In genomic region chrX:20229155-20229554, GRCh38 we compare ENCODE assay signal across 34 cellular contexts.
"Had no signal": no experiment of that assay in that cellular context is flagged by ENCODE, and none has a peak within 500 bp of the region (broad histone marks: within the 10 kb centered on the region; RNA-seq: fewer than 3 reads in every experiment).

No MANE protein-coding gene starts in this region.

- H3K27ac Mint-ChIP-seq: activated B cell treated with CpG ODN at 0.5 μM for 24 hours; activated CD4-positive, alpha-beta memory T cell treated with anti-CD3 and anti-CD28 coated beads, Interleukin-2, amount 10 ng/mL, durations not matched to agents 7 days and 5 days; activated CD4-positive, alpha-beta T cell treated with anti-CD3 and anti-CD28 coated beads for 36 hours; activated CD4-positive, alpha-beta T cell treated with anti-CD3 and anti-CD28 coated beads, Interleukin-2, amount 10 ng/mL, durations not matched to agents 7 days and 5 days; activated CD8-positive, alpha-beta memory T cell treated with anti-CD3 and anti-CD28 coated beads, Interleukin-2, amount 10 ng/mL, durations not matched to agents 7 days and 5 days; activated CD8-positive, alpha-beta T cell treated with anti-CD3 and anti-CD28 coated beads, Interleukin-2, amount 10 ng/mL, durations not matched to agents 7 days and 5 days; activated naive CD4-positive, alpha-beta T cell treated with anti-CD3 and anti-CD28 coated beads, Interleukin-2, amount 10 ng/mL, durations not matched to agents 7 days and 5 days; activated naive CD4-positive, alpha-beta T cell treated with anti-CD3 and anti-CD28 coated beads, Interleukin-2, amount 50 U/mL, for 24 hours; activated naive CD8-positive, alpha-beta T cell; activated naive CD8-positive, alpha-beta T cell treated with anti-CD3 and anti-CD28 coated beads, Interleukin-2, amount 10 ng/mL, durations not matched to agents 7 days and 5 days; activated naive CD8-positive, alpha-beta T cell treated with anti-CD3 and anti-CD28 coated beads, Interleukin-2, amount 50 U/mL, for 24 hours; activated T-cell treated with anti-CD3 and anti-CD28 coated beads, Interleukin-2, amount 50 U/mL, for 24 hours; activated T-helper 2 cell treated with anti-CD3 and anti-CD28 coated beads, Interferon-gamma antibody, Interleukin-2, Interleukin-4, amounts not matched to agents 10 μg/mL and 5 μg/mL and 100 μg/mL, durations not matched to agents 14 hours and 24 hours and 36 hours; brain; T-cell; T-helper 2 cell treated with Interferon-gamma antibody and Interleukin-4, amounts not matched to agents 5 μg/mL and 100 μg/mL, for 36 hours had no signal

- H3K9me3 Mint-ChIP-seq: activated B cell treated with CpG ODN at 0.5 μM for 24 hours; activated CD4-positive, alpha-beta memory T cell treated with anti-CD3 and anti-CD28 coated beads, Interleukin-2, amount 10 ng/mL, durations not matched to agents 7 days and 5 days; activated CD4-positive, alpha-beta T cell treated with anti-CD3 and anti-CD28 coated beads, Interleukin-2, amount 10 ng/mL, durations not matched to agents 7 days and 5 days; activated naive CD4-positive, alpha-beta T cell treated with anti-CD3 and anti-CD28 coated beads, Interleukin-2, amount 10 ng/mL, durations not matched to agents 7 days and 5 days; activated naive CD4-positive, alpha-beta T cell treated with anti-CD3 and anti-CD28 coated beads, Interleukin-2, amount 50 U/mL, for 24 hours; activated naive CD8-positive, alpha-beta T cell treated with anti-CD3 and anti-CD28 coated beads, Interleukin-2, amount 10 ng/mL, durations not matched to agents 7 days and 5 days; activated naive CD8-positive, alpha-beta T cell treated with anti-CD3 and anti-CD28 coated beads, Interleukin-2, amount 50 U/mL, for 24 hours; activated T-cell treated with anti-CD3 and anti-CD28 coated beads, Interleukin-2, amount 50 U/mL, for 24 hours; activated T-helper 2 cell treated with anti-CD3 and anti-CD28 coated beads, Interferon-gamma antibody, Interleukin-2, Interleukin-4, amounts not matched to agents 10 μg/mL and 5 μg/mL and 100 μg/mL, durations not matched to agents 14 hours and 24 hours and 36 hours; T-cell; T-helper 2 cell treated with Interferon-gamma antibody and Interleukin-4, amounts not matched to agents 5 μg/mL and 100 μg/mL, for 36 hours had no signal

- DNase-seq: activated B cell treated with CpG ODN at 0.5 μM for 24 hours; activated CD4-positive, alpha-beta memory T cell treated with anti-CD3 and anti-CD28 coated beads, Interleukin-2, amount 10 ng/mL, durations not matched to agents 7 days and 5 days; activated CD4-positive, alpha-beta T cell treated with anti-CD3 and anti-CD28 coated beads for 1 hour; activated CD4-positive, alpha-beta T cell treated with anti-CD3 and anti-CD28 coated beads for 36 hours; activated CD4-positive, alpha-beta T cell treated with anti-CD3 and anti-CD28 coated beads for 48 hours; activated CD4-positive, alpha-beta T cell treated with anti-CD3 and anti-CD28 coated beads, Interleukin-2, amount 10 ng/mL, durations not matched to agents 7 days and 5 days; activated CD4-positive, alpha-beta T cell treated with anti-CD3 and anti-CD28 coated beads, Interleukin-2, amount 50 U/mL, for 48 hours; activated CD8-positive, alpha-beta memory T cell treated with anti-CD3 and anti-CD28 coated beads for 24 hours; activated CD8-positive, alpha-beta memory T cell treated with anti-CD3 and anti-CD28 coated beads, Interleukin-2, amount 10 ng/mL, durations not matched to agents 7 days and 5 days; activated CD8-positive, alpha-beta memory T cell treated with anti-CD3 and anti-CD28 coated beads, Interleukin-2, amount 50 U/mL, for 48 hours; activated CD8-positive, alpha-beta T cell treated with anti-CD3 and anti-CD28 coated beads, Interleukin-2, amount 10 ng/mL, durations not matched to agents 7 days and 5 days; activated effector memory CD4-positive, alpha-beta T cell treated with Interleukin-2 at 50 U/mL for 16 hours; activated gamma-delta T cell; activated naive CD4-positive, alpha-beta T cell treated with anti-CD3 and anti-CD28 coated beads, Interleukin-2, amount 10 ng/mL, durations not matched to agents 7 days and 5 days; activated naive CD4-positive, alpha-beta T cell treated with Interleukin-2 at 50 U/mL for 16 hours; activated naive CD8-positive, alpha-beta T cell treated with anti-CD3 and anti-CD28 coated beads, Interleukin-2, amount 10 ng/mL, durations not matched to agents 7 days and 5 days; activated naive CD8-positive, alpha-beta T cell treated with anti-CD3 and anti-CD28 coated beads, Interleukin-2, amount 50 U/mL, for 24 hours; activated T-cell treated with anti-CD3 and anti-CD28 coated beads, Interleukin-2, amount 50 U/mL, for 24 hours; activated T-cell treated with anti-CD3 and anti-CD28 coated beads, Interleukin-2, amount 50 U/mL, for 48 hours; amygdala; anterior cingulate cortex; caudate nucleus; T-cell; T-helper 2 cell; T-helper 9 cell had no signal

- ATAC-seq: activated CD4-positive, alpha-beta T cell treated with anti-CD3 and anti-CD28 coated beads for 36 hours; activated CD4-positive, CD25-positive, alpha-beta regulatory T cell treated with anti-CD3 and anti-CD28 coated beads, Interleukin-2, amount 50 U/mL, for 24 hours; activated CD8-positive, alpha-beta memory T cell treated with anti-CD3 and anti-CD28 coated beads, Interleukin-2, amount 10 ng/mL, durations not matched to agents 7 days and 5 days; activated CD8-positive, alpha-beta T cell treated with anti-CD3 and anti-CD28 coated beads, Interleukin-2, amount 10 ng/mL, durations not matched to agents 7 days and 5 days; activated naive CD8-positive, alpha-beta T cell treated with anti-CD3 and anti-CD28 coated beads, Interleukin-2, amount 50 U/mL, for 24 hours; T-cell had no signal

- H3K9me3 ChIP-seq: ascending aorta had no signal

- H3K4me1 Mint-ChIP-seq: brain had no signal

- FAIRE-seq: bronchial epithelial cell, TTC549 had no signal

- H3K27me3 Mint-ChIP-seq: activated B cell treated with CpG ODN at 0.5 μM for 24 hours; activated CD4-positive, alpha-beta memory T cell treated with anti-CD3 and anti-CD28 coated beads, Interleukin-2, amount 10 ng/mL, durations not matched to agents 7 days and 5 days; activated CD4-positive, alpha-beta T cell treated with anti-CD3 and anti-CD28 coated beads for 36 hours; activated CD4-positive, alpha-beta T cell treated with anti-CD3 and anti-CD28 coated beads, Interleukin-2, amount 10 ng/mL, durations not matched to agents 7 days and 5 days; activated CD8-positive, alpha-beta memory T cell treated with anti-CD3 and anti-CD28 coated beads, Interleukin-2, amount 10 ng/mL, durations not matched to agents 7 days and 5 days; activated naive CD4-positive, alpha-beta T cell treated with anti-CD3 and anti-CD28 coated beads, Interleukin-2, amount 10 ng/mL, durations not matched to agents 7 days and 5 days; activated naive CD4-positive, alpha-beta T cell treated with anti-CD3 and anti-CD28 coated beads, Interleukin-2, amount 50 U/mL, for 24 hours; activated naive CD8-positive, alpha-beta T cell; activated naive CD8-positive, alpha-beta T cell treated with anti-CD3 and anti-CD28 coated beads, Interleukin-2, amount 10 ng/mL, durations not matched to agents 7 days and 5 days; activated naive CD8-positive, alpha-beta T cell treated with anti-CD3 and anti-CD28 coated beads, Interleukin-2, amount 50 U/mL, for 24 hours had no signal

- H3K4me3 Mint-ChIP-seq: activated B cell treated with CpG ODN at 0.5 μM for 24 hours; activated CD4-positive, alpha-beta memory T cell treated with anti-CD3 and anti-CD28 coated beads, Interleukin-2, amount 10 ng/mL, durations not matched to agents 7 days and 5 days; activated CD4-positive, alpha-beta T cell treated with anti-CD3 and anti-CD28 coated beads for 36 hours; activated CD4-positive, alpha-beta T cell treated with anti-CD3 and anti-CD28 coated beads, Interleukin-2, amount 10 ng/mL, durations not matched to agents 7 days and 5 days; activated CD8-positive, alpha-beta memory T cell treated with anti-CD3 and anti-CD28 coated beads, Interleukin-2, amount 10 ng/mL, durations not matched to agents 7 days and 5 days; activated CD8-positive, alpha-beta T cell treated with anti-CD3 and anti-CD28 coated beads, Interleukin-2, amount 10 ng/mL, durations not matched to agents 7 days and 5 days; activated naive CD4-positive, alpha-beta T cell treated with anti-CD3 and anti-CD28 coated beads, Interleukin-2, amount 10 ng/mL, durations not matched to agents 7 days and 5 days; activated naive CD4-positive, alpha-beta T cell treated with anti-CD3 and anti-CD28 coated beads, Interleukin-2, amount 50 U/mL, for 24 hours; activated naive CD8-positive, alpha-beta T cell; activated naive CD8-positive, alpha-beta T cell treated with anti-CD3 and anti-CD28 coated beads, Interleukin-2, amount 10 ng/mL, durations not matched to agents 7 days and 5 days; activated naive CD8-positive, alpha-beta T cell treated with anti-CD3 and anti-CD28 coated beads, Interleukin-2, amount 50 U/mL, for 24 hours; activated T-cell treated with anti-CD3 and anti-CD28 coated beads, Interleukin-2, amount 50 U/mL, for 24 hours; brain; T-cell; T-helper 2 cell treated with Interferon-gamma antibody and Interleukin-4, amounts not matched to agents 5 μg/mL and 100 μg/mL, for 36 hours had no signal
